ENCODE assay signal across 10 cellular contexts in genomic region chr6:148831064-148831463, GRCh38.
DNase-seq lines count a peak whose midpoint lies in the region; ATAC-seq and TF ChIP-seq lines count a peak whose summit lies in the region.
"Had no signal": no experiment of that assay in that cellular context is flagged by ENCODE, and none has a peak within 500 bp of the region (broad histone marks: within the 10 kb centered on the region; RNA-seq: fewer than 3 reads in every experiment).

No MANE protein-coding gene starts in this region.

- no peaks in the 10 kb centered on the region; a peak in 2 of 22 replicates for H3K9me3 ChIP-seq in BLaER1 treated with 17β-estradiol and CSF1 and Interleukin-3, amounts not matched to agents 10 nM and 100 nM (replicated peaks in 1 of 11)
- no peaks in the 10 kb centered on the region for H3K9me3 ChIP-seq in effector memory CD4-positive, alpha-beta T cell (ENCODE audit: control insufficient read depth, low read length)
- no peaks in the 10 kb centered on the region for H3K9me3 ChIP-seq in colonic mucosa
- H3K9me3 ChIP-seq: BE2C had no signal

- no peak overlapping the region for H3K27ac Mint-ChIP-seq in activated T-helper 2 cell treated with anti-CD3 and anti-CD28 coated beads, Interferon-gamma antibody, Interleukin-2, Interleukin-4, amounts not matched to agents 10 μg/mL and 5 μg/mL and 100 μg/mL, durations not matched to agents 14 hours and 24 hours and 36 hours

- H3K4me2 ChIP-seq in BLaER1 treated with 17β-estradiol and CSF1 and Interleukin-3, amounts not matched to agents 10 nM and 100 nM = peak overlapping the region in 6 of 11 experiments; percentile 21 to 52 (median 46); a peak in 5 of 22 replicates

- H4K20me1 ChIP-seq in BLaER1 treated with 17β-estradiol and CSF1 and Interleukin-3, amounts not matched to agents 10 nM and 100 nM = peaks cover 0 to 81% (median 0%) of the 10 kb centered on the region in 11 experiments; a peak in 5 of 22 replicates

- peak; percentile 74 for ATAC-seq in GM19395 (IDR thresholded peaks at IDR 0.05; ENCODE audit: unreplicated experiment)

- TF ChIP-seq CTCF in colonic mucosa (IDR thresholded peaks at IDR 0.05) = no peak

- H3K36me3 Mint-ChIP-seq in activated T-helper 2 cell treated with anti-CD3 and anti-CD28 coated beads, Interferon-gamma antibody, Interleukin-2, Interleukin-4, amounts not matched to agents 10 μg/mL and 5 μg/mL and 100 μg/mL, durations not matched to agents 14 hours and 24 hours and 36 hours (ENCODE audit: low read depth) = no peaks in the 10 kb centered on the region

- peaks cover 10% of the 10 kb centered on the region for H3K4me1 Mint-ChIP-seq in activated T-helper 2 cell treated with anti-CD3 and anti-CD28 coated beads, Interferon-gamma antibody, Interleukin-2, Interleukin-4, amounts not matched to agents 10 μg/mL and 5 μg/mL and 100 μg/mL, durations not matched to agents 14 hours and 24 hours and 36 hours (ENCODE audit: low read depth)

- peak in 3 of 5 donors; percentile 1 to 70 (median 10) for DNase-seq in T-helper 1 cell
- peak; percentile 2 to 27 (median 3) for DNase-seq in effector memory CD4-positive, alpha-beta T cell
- no peak for DNase-seq in activated T-helper 2 cell treated with anti-CD3 and anti-CD28 coated beads, Interferon-gamma antibody, Interleukin-2, Interleukin-4, amounts not matched to agents 10 μg/mL and 5 μg/mL and 100 μg/mL, durations not matched to agents 14 hours and 24 hours and 36 hours (ENCODE audit: low spot score)
- DNase-seq in colonic mucosa = no peak
- no peak for DNase-seq in pons (ENCODE audit: low spot score)
- no peak for DNase-seq in NCI-H2171 (lab: John Stamatoyannopoulos, UW)
- DNase-seq: BE2C, occipital lobe had no signal

- H3K9me3 Mint-ChIP-seq in activated T-helper 2 cell treated with anti-CD3 and anti-CD28 coated beads, Interferon-gamma antibody, Interleukin-2, Interleukin-4, amounts not matched to agents 10 μg/mL and 5 μg/mL and 100 μg/mL, durations not matched to agents 14 hours and 24 hours and 36 hours = no peaks in the 10 kb centered on the region

- no peaks in the 10 kb centered on the region; a peak in 2 of 22 replicates for H3K36me3 ChIP-seq in BLaER1 treated with 17β-estradiol and CSF1 and Interleukin-3, amounts not matched to agents 10 nM and 100 nM
- no peaks in the 10 kb centered on the region for H3K36me3 ChIP-seq in effector memory CD4-positive, alpha-beta T cell (ENCODE audit: control insufficient read depth, insufficient read depth, low read length)
- no peaks in the 10 kb centered on the region for H3K36me3 ChIP-seq in colonic mucosa
- H3K36me3 ChIP-seq: BE2C had no signal

- intact Hi-C loops in activated T-helper 2 cell treated with anti-CD3 and anti-CD28 coated beads, Interferon-gamma antibody, Interleukin-2, Interleukin-4, amounts not matched to agents 10 μg/mL and 5 μg/mL and 100 μg/mL, durations not matched to agents 14 hours and 24 hours and 36 hours (cut with micrococcal nuclease) = loop anchor here (5.0 kb wide), 1 partner anchor 74 kb away; no protein-coding TSS in a partner anchor
- intact Hi-C loops in colonic mucosa (cut with DNase I) = no loop called here

- H3K4me1 ChIP-seq in BLaER1 treated with 17β-estradiol and CSF1 and Interleukin-3, amounts not matched to agents 10 nM and 100 nM = peaks cover 5 to 27% (median 13%) of the 10 kb centered on the region in 10 experiments; a peak in 15 of 20 replicates
- H3K4me1 ChIP-seq in effector memory CD4-positive, alpha-beta T cell (ENCODE audit: control insufficient read depth, insufficient read depth, low read length, poor library complexity, severe bottlenecking) = peaks cover 10% of the 10 kb centered on the region
- H3K4me1 ChIP-seq in colonic mucosa = no peaks in the 10 kb centered on the region
- H3K4me1 ChIP-seq: BE2C had no signal

- H3K27ac ChIP-seq in BLaER1 treated with 17β-estradiol and CSF1 and Interleukin-3, amounts not matched to agents 10 nM and 100 nM = no peak overlapping the region
- no peak overlapping the region for H3K27ac ChIP-seq in effector memory CD4-positive, alpha-beta T cell (ENCODE audit: insufficient read depth, low read length, poor library complexity, severe bottlenecking)
- H3K27ac ChIP-seq in colonic mucosa = no peak overlapping the region

- H3K27me3 Mint-ChIP-seq in activated T-helper 2 cell treated with anti-CD3 and anti-CD28 coated beads, Interferon-gamma antibody, Interleukin-2, Interleukin-4, amounts not matched to agents 10 μg/mL and 5 μg/mL and 100 μg/mL, durations not matched to agents 14 hours and 24 hours and 36 hours (ENCODE audit: low read depth) = peaks cover 10% of the 10 kb centered on the region

- no peak overlapping the region for H3K4me3 ChIP-seq in BLaER1 treated with 17β-estradiol and CSF1 and Interleukin-3, amounts not matched to agents 10 nM and 100 nM
- peak overlapping the region; percentile 38 for H3K4me3 ChIP-seq in effector memory CD4-positive, alpha-beta T cell (ENCODE audit: insufficient read depth, low read depth, low read length, poor library complexity, severe bottlenecking)
- H3K4me3 ChIP-seq in colonic mucosa = no peak overlapping the region

- no peak overlapping the region for H3K4me3 Mint-ChIP-seq in activated T-helper 2 cell treated with anti-CD3 and anti-CD28 coated beads, Interferon-gamma antibody, Interleukin-2, Interleukin-4, amounts not matched to agents 10 μg/mL and 5 μg/mL and 100 μg/mL, durations not matched to agents 14 hours and 24 hours and 36 hours (ENCODE audit: low read depth)

- no peak overlapping the region for H3K9ac ChIP-seq in BLaER1 treated with 17β-estradiol and CSF1 and Interleukin-3, amounts not matched to agents 10 nM and 100 nM
- no peak overlapping the region for H3K9ac ChIP-seq in colonic mucosa (ENCODE audit: low read depth in 2 of 2, low read length in 2 of 2)

- H3K27me3 ChIP-seq in BLaER1 treated with 17β-estradiol and CSF1 and Interleukin-3, amounts not matched to agents 10 nM and 100 nM = no peaks in the 10 kb centered on the region
- H3K27me3 ChIP-seq in effector memory CD4-positive, alpha-beta T cell (replicated peaks; ENCODE audit: control insufficient read depth, insufficient read depth, low read length, poor library complexity, severe bottlenecking) = no peaks in the 10 kb centered on the region
- H3K27me3 ChIP-seq in colonic mucosa = no peaks in the 10 kb centered on the region

Comparison
In these comparisons a context has a peak if more than half of its experiments do, and no peak if none do; other contexts are left out.
1. DNase-seq: peak in T-helper 1 cell (3 of 5) and effector memory CD4-positive, alpha-beta T cell (3 of 3); none in activated T-helper 2 cell treated with anti-CD3 and anti-CD28 coated beads, Interferon-gamma antibody, Interleukin-2, Interleukin-4, amounts not matched to agents 10 μg/mL and 5 μg/mL and 100 μg/mL, durations not matched to agents 14 hours and 24 hours and 36 hours (single experiment), colonic mucosa (single experiment), pons (single experiment) and NCI-H2171 (single experiment).